ENCODE assay signal across 8 cellular contexts in the genomic region with DNA sequence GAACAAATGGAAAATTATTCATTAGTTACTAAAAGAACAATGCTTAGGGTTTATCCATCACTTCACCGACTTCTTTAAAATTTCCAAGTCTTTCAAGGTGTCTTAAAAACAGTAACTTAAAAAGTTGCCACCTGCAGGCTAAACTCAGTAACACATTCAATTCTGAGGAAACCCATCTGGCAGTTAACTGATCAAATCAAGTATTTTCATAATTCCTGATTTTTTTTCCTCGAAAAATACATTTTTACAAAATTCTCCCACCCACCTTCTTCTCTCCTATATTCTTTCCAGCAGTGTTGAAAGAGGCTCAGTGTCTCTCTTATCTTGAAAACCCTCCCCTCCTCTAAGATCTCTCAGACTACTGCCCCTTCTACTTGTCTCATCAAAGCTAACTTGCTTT. TPM values are rescaled to one million over a fixed set of nuclear protein-coding genes. Genes with fewer than 3 reads are reported as not detected.
A peak's percentile ranks its signal among the peaks of the same experiment; 100 is the strongest.
DNase-seq lines count a peak whose midpoint lies in the region; ATAC-seq, FAIRE-seq and TF ChIP-seq lines count a peak whose summit lies in the region.

No MANE protein-coding gene starts in this region.

- TF ChIP-seq POLR2A in breast epithelium (IDR thresholded peaks at IDR 0.05) (no peak), tibial nerve (IDR thresholded peaks at IDR 0.05) (no peak)

- no peak for ATAC-seq in foreskin keratinocyte
- ATAC-seq in GM18498 (IDR thresholded peaks at IDR 0.05; ENCODE audit: unreplicated experiment) = no peak
- ATAC-seq in HG02870 (IDR thresholded peaks at IDR 0.05; ENCODE audit: unreplicated experiment) = no peak

- POLR2A ChIA-PET in MCF 10A (lab: Yijun Ruan, JAX) = interaction anchor here (0.7 kb wide), 1 partner anchor 32 kb away, joined by 3 read pairs; no protein-coding TSS in a partner anchor

- peak; percentile 38 for TF ChIP-seq CTCF in MCF 10A (IDR thresholded peaks at IDR 0.05; ENCODE audit: unreplicated experiment)
- no peak for TF ChIP-seq CTCF in breast epithelium (IDR thresholded peaks at IDR 0.05)
- peak; percentile 58 for TF ChIP-seq CTCF in foreskin keratinocyte (conservative IDR thresholded peaks at IDR 0.05)
- TF ChIP-seq CTCF in tibial nerve (IDR thresholded peaks at IDR 0.05) = peak in 3 of 5 experiments; percentile 29 to 32 (median 30)

- H3K4me3 Mint-ChIP-seq in MCF 10A (ENCODE audit: unreplicated experiment) = no peak overlapping the region

- H3K4me1 Mint-ChIP-seq in MCF 10A (ENCODE audit: insufficient read depth, unreplicated experiment) = no peaks in the 10 kb centered on the region

- H3K27me3 Mint-ChIP-seq in MCF 10A (ENCODE audit: insufficient read depth, unreplicated experiment) = no peaks in the 10 kb centered on the region

- CTCF ChIA-PET in MCF 10A (lab: Yijun Ruan, JAX) = interaction anchor here (0.6 to 1.7 kb wide), 9 partner anchors 69 to 351 kb away, joined by 3 to 5 read pairs (median 4); no protein-coding TSS in a partner anchor

- H3K4me1 ChIP-seq in breast epithelium (no peaks in the 10 kb centered on the region), foreskin keratinocyte (no peaks in the 10 kb centered on the region), tibial nerve (no peaks in the 10 kb centered on the region)

- no peak overlapping the region for H3K27ac Mint-ChIP-seq in MCF 10A (ENCODE audit: low read depth, unreplicated experiment)

- TF ChIP-seq EP300 in tibial nerve (IDR thresholded peaks at IDR 0.05) = no peak

- H3K27me3 ChIP-seq in breast epithelium (no peaks in the 10 kb centered on the region), foreskin keratinocyte (no peaks in the 10 kb centered on the region), tibial nerve (no peaks in the 10 kb centered on the region)

- FAIRE-seq in RCC 7860 (lab: Jason Lieb, UNC) = peak; percentile 65

- no peaks in the 10 kb centered on the region for H3K9me3 ChIP-seq in breast epithelium
- no peaks in the 10 kb centered on the region for H3K9me3 ChIP-seq in tibial nerve

- no peak overlapping the region for H3K4me3 ChIP-seq in breast epithelium
- no peak overlapping the region for H3K4me3 ChIP-seq in tibial nerve

- no peaks in the 10 kb centered on the region for H3K36me3 ChIP-seq in breast epithelium
- H3K36me3 ChIP-seq in tibial nerve = peaks cover 0 to 98% (median 23%) of the 10 kb centered on the region in 3 donors

- H3K9me3 Mint-ChIP-seq in MCF 10A (ENCODE audit: unreplicated experiment) = no peaks in the 10 kb centered on the region

- no peak overlapping the region for H3K27ac ChIP-seq in breast epithelium
- no peak overlapping the region for H3K27ac ChIP-seq in foreskin keratinocyte
- no peak overlapping the region for H3K27ac ChIP-seq in tibial nerve

- H3K36me3 Mint-ChIP-seq in MCF 10A (ENCODE audit: insufficient read depth, unreplicated experiment) = peaks cover 88% of the 10 kb centered on the region

- peak; percentile 27 for DNase-seq in MCF 10A (ENCODE audit: unreplicated experiment)
- DNase-seq in breast epithelium (ENCODE audit: low spot score in 2 of 2) = no peak
- peak; percentile 27 for DNase-seq in RCC 7860 (ENCODE audit: low spot score)
- peak in 1 of 2 donors; percentile 9 for DNase-seq in foreskin keratinocyte
- peak in 1 of 2 donors; percentile 34 for DNase-seq in tibial nerve (ENCODE audit: low spot score in 2 of 2)
- no peak for DNase-seq in stimulated activated CD8-positive, alpha-beta memory T cell treated with anti-CD3 and anti-CD28 coated beads, Interleukin-4, amount 100 ng/mL, for 48 hours

- WGBS in tibial nerve, 2 donors = 56 to 57% methylated on average over 2 of the region's 2 CpGs

- BruUV-seq in MCF 10A (replicated peaks; lab: Mats Ljungman, UMichigan) = no TSS peak

- intact Hi-C loops in MCF 10A (cut with micrococcal nuclease) (loop anchor here (1.0 kb wide), 2 partner anchors 71 to 299 kb away; no protein-coding TSS in a partner anchor), breast epithelium (cut with DNase I; ENCODE audit: low total_unique reads) (no loop called here)

RNA-seq across cellular contexts. Expression of a gene that starts 29.9 kb away (rescaled TPM):
- 33.4 and 35.0 TPM in 2 replicates for total RNA-seq in MCF 10A (2022)
- 10 to 100 TPM; 33.3 to 59.3 (median 44.2) TPM for total RNA-seq in breast epithelium
- total RNA-seq in foreskin keratinocyte = 32.0 and 32.2 TPM in 2 replicates
- polyA plus RNA-seq in foreskin keratinocyte = 16.0 and 18.1 TPM in 2 replicates
- total RNA-seq in tibial nerve = 10 to 100 TPM; 36.5 to 49.8 (median 40.6) TPM

RNA-seq across cellular contexts. Expression of a gene that starts 32.6 kb away (rescaled TPM):
- total RNA-seq in MCF 10A (2022) (51.4 and 57.0 TPM in 2 replicates), breast epithelium (10 to 100 TPM; 53.1 to 69.9 (median 68.5) TPM), foreskin keratinocyte (73.5 and 79.4 TPM in 2 replicates), tibial nerve (10 to 100 TPM; 64.5 to 78.3 (median 71.9) TPM)
- 52.8 and 53.2 TPM in 2 replicates for polyA plus RNA-seq in foreskin keratinocyte

Comparison
In these comparisons a context has a peak if more than half of its experiments do, and no peak if none do; other contexts are left out.
1. DNase-seq: peak in MCF 10A (single experiment) and RCC 7860 (single experiment); none in breast epithelium (0 of 2) and stimulated activated CD8-positive, alpha-beta memory T cell treated with anti-CD3 and anti-CD28 coated beads, Interleukin-4, amount 100 ng/mL, for 48 hours (single experiment).
2. CTCF ChIP-seq: peak in MCF 10A (single experiment), foreskin keratinocyte (single experiment) and tibial nerve (3 of 5); none in breast epithelium (0 of 3).